ENCODE assay signal across 1 cellular context in genomic region chrX:55455708-55456107, GRCh38. TPM values are rescaled to one million over a fixed set of nuclear protein-coding genes. Genes with fewer than 3 reads are reported as not detected.
"Had no signal": no experiment of that assay in that cellular context is flagged by ENCODE, and none has a peak within 500 bp of the region (broad histone marks: within the 10 kb centered on the region; RNA-seq: fewer than 3 reads in every experiment).

No MANE protein-coding gene starts in this region.

RNA-seq across cellular contexts. Expression of gene MAGEH1, which starts 3.8 kb away (rescaled TPM):
- total RNA-seq: HT-29 had no signal

RNA-seq across cellular contexts. Expression of gene USP51, which starts 33.9 kb away (rescaled TPM):
- total RNA-seq: HT-29 had no signal
